Comparison of ENCODE assay signal across 22 cellular contexts in the genomic region with DNA sequence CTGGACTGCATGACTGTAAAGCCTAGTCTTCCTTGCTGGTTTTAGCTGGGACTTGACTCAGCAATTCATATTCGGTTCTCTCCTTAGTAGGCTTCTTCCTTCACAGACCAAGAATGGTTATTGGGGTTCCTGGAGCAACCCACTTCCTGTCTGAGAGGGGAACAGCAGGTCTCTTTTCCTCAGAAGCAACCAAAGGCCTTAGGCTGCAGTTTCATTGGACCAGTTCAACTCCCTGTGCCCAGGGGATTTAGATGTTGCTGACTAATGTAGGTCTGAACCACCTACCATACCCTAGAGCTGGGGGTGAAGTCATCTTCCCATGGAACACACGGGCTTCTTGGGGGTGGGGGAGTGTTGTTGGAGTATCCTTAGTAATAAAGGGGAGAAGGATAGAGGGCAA.
DNase-seq lines count a peak whose midpoint lies in the region; ATAC-seq, FAIRE-seq and TF ChIP-seq lines count a peak whose summit lies in the region.
"Had no signal": no experiment of that assay in that cellular context is flagged by ENCODE, and none has a peak within 500 bp of the region (broad histone marks: within the 10 kb centered on the region; RNA-seq: fewer than 3 reads in every experiment).

No MANE protein-coding gene starts in this region.

- peak overlapping the region; percentile 3 for H3K27ac Mint-ChIP-seq in activated T-cell treated with anti-CD3 and anti-CD28 coated beads, Interleukin-2, amount 50 U/mL, for 24 hours

- peaks cover 2% of the 10 kb centered on the region for H3K36me3 Mint-ChIP-seq in activated T-cell treated with anti-CD3 and anti-CD28 coated beads, Interleukin-2, amount 50 U/mL, for 24 hours (ENCODE audit: low read depth)

- intact Hi-C loops in lower leg skin (cut with DNase I; ENCODE audit: low total_unique reads): no loop called here
- intact Hi-C loops in left lung (cut with DNase I): no loop called here

- H3K4me1 Mint-ChIP-seq in activated T-cell treated with anti-CD3 and anti-CD28 coated beads, Interleukin-2, amount 50 U/mL, for 24 hours (ENCODE audit: low read depth): peaks cover 52% of the 10 kb centered on the region

- H3K4me1 ChIP-seq in left lung: peaks cover 0 to 14% of the 10 kb centered on the region in 2 donors
- H3K4me1 ChIP-seq: psoas muscle, SJSA1 had no signal

- H3K36me3 ChIP-seq in bronchial epithelial cell (ENCODE audit: control insufficient read depth, insufficient read depth, low read length): no peaks in the 10 kb centered on the region
- H3K36me3 ChIP-seq in left lung: no peaks in the 10 kb centered on the region
- H3K36me3 ChIP-seq: SJSA1 had no signal

- no peaks in the 10 kb centered on the region for H3K27me3 Mint-ChIP-seq in activated T-cell treated with anti-CD3 and anti-CD28 coated beads, Interleukin-2, amount 50 U/mL, for 24 hours
- H3K27me3 Mint-ChIP-seq: CD4-positive, alpha-beta memory T cell had no signal

- no peak for DNase-seq in activated T-cell treated with anti-CD3 and anti-CD28 coated beads, Interleukin-2, amount 50 U/mL, for 24 hours
- DNase-seq in activated T-cell treated with anti-CD3 and anti-CD28 coated beads, Interleukin-2, amount 50 U/mL, for 48 hours: no peak
- DNase-seq in M059J (ENCODE audit: low read depth) (peak; percentile 3), bronchial epithelial cell (ENCODE audit: low read depth) (peak; percentile 22), lower leg skin (ENCODE audit: low spot score in 2 of 2) (no peak), left lung (no peak), NCI-H187 treated with DMSO at 0.1 percent for 48 hours (lab: John Stamatoyannopoulos, UW) (no peak)
- DNase-seq: activated CD4-positive, CD25-positive, alpha-beta regulatory T cell treated with anti-CD3 and anti-CD28 coated beads, Interleukin-2, amount 50 U/mL, for 72 hours; activated effector memory CD4-positive, alpha-beta T cell treated with Interleukin-2 at 50 U/mL for 16 hours; amniotic stem cell; caudate nucleus; CD4-positive, alpha-beta memory T cell; left colon; midbrain; NCI-H1436 treated with DMSO at 0.1 percent for 48 hours; NCI-H774; PC-3; psoas muscle; stimulated activated CD4-positive, alpha-beta T cell treated with anti-CD3 and anti-CD28 coated beads, Interleukin-4, amount 100 ng/mL, for 1 hour had no signal

- WGBS in lower leg skin, 2 donors: 73 to 82% methylated on average over 2 of the region's 2 CpGs

- H3K9me3 ChIP-seq in left lung: no peaks in the 10 kb centered on the region
- H3K9me3 ChIP-seq: psoas muscle, SJSA1 had no signal

- no peaks in the 10 kb centered on the region for H3K9me3 Mint-ChIP-seq in activated T-cell treated with anti-CD3 and anti-CD28 coated beads, Interleukin-2, amount 50 U/mL, for 24 hours
- H3K9me3 Mint-ChIP-seq: CD4-positive, alpha-beta memory T cell had no signal

- no peak for TF ChIP-seq POLR2A in lower leg skin (IDR thresholded peaks at IDR 0.05)

- ATAC-seq in left lung (no peak), HG03342 (IDR thresholded peaks at IDR 0.05; ENCODE audit: unreplicated experiment) (no peak)
- ATAC-seq: left colon, PC-3, psoas muscle had no signal

- no peak overlapping the region for H3K4me3 ChIP-seq in bronchial epithelial cell (ENCODE audit: low read depth, low read length)
- no peak overlapping the region for H3K4me3 ChIP-seq in lower leg skin (ENCODE audit: low read depth, poor library complexity, severe bottlenecking)
- H3K4me3 ChIP-seq in left lung: no peak overlapping the region
- H3K4me3 ChIP-seq: psoas muscle, SJSA1, smooth muscle cell had no signal

- H3K27me3 ChIP-seq in bronchial epithelial cell (ENCODE audit: control insufficient read depth, insufficient read depth, low read length) (no peaks in the 10 kb centered on the region), left lung (no peaks in the 10 kb centered on the region)
- H3K27me3 ChIP-seq: SJSA1 had no signal

- no peak for TF ChIP-seq CTCF in bronchial epithelial cell (IDR thresholded peaks at IDR 0.05; ENCODE audit: insufficient read depth, low read length, severe bottlenecking)
- no peak for TF ChIP-seq CTCF in lower leg skin (IDR thresholded peaks at IDR 0.05)
- no peak for TF ChIP-seq CTCF in left lung (IDR thresholded peaks at IDR 0.05)

- no peak overlapping the region for H3K27ac ChIP-seq in left lung
- H3K27ac ChIP-seq: psoas muscle, SJSA1 had no signal

- FAIRE-seq in bronchial epithelial cell (lab: Jason Lieb, UNC): no peak

- no peak overlapping the region for H3K4me3 Mint-ChIP-seq in activated T-cell treated with anti-CD3 and anti-CD28 coated beads, Interleukin-2, amount 50 U/mL, for 24 hours

Comparison
In these comparisons a context has a peak if more than half of its experiments do, and no peak if none do; other contexts are left out.
1. DNase-seq: peak in M059J (single experiment) and bronchial epithelial cell (single experiment); none in activated T-cell treated with anti-CD3 and anti-CD28 coated beads, Interleukin-2, amount 50 U/mL, for 24 hours (single experiment), activated T-cell treated with anti-CD3 and anti-CD28 coated beads, Interleukin-2, amount 50 U/mL, for 48 hours (0 of 2), lower leg skin (0 of 2), left lung (0 of 2) and NCI-H187 treated with DMSO at 0.1 percent for 48 hours (single experiment).